ENCODE assay signal across 18 cellular contexts in the genomic region with DNA sequence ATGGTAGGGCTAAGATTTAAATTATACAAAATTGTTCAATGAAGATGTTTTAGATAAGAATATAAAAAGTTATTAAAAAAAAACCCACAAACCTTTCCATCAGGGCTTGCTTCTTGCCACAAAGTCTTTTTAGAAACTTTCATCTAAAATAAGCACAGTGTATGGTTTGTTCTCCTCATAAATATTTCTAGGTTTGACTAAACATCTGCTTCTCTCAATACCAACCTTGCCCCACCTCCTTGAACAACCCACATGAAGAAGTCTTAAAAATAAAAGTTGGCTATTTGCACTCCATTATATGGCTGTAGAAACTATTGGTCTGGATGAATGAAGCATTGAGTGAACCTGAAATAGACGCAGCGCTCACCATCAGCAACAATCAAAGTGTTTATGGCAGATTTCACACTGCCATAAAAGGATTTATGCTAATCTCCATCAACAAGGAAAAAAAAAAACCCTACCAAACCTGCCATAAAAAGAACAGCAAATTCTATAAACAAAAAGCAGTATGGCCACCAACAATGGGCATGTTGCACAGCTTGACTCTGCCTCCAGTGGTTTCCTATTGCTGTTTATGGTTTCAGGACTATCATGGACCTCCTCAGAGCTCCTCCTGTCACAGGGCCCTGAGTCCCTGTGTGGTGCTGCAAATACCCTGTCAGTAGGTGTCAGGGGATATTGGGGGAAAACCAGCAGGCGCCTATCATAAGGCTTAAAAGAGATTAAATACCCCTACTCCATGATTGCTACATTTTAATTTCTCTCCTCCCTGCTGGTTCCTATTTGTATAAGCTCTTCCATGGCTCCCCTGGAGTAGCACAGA.
"Had no signal": no experiment of that assay in that cellular context is flagged by ENCODE, and none has a peak within 500 bp of the region (broad histone marks: within the 10 kb centered on the region; RNA-seq: fewer than 3 reads in every experiment).

No MANE protein-coding gene starts in this region.

- H3K4me3 ChIP-seq: ascending aorta, coronary artery, lower lobe of right lung, spleen, tibial artery had no signal

- H3K27ac Mint-ChIP-seq: activated B cell treated with CpG ODN at 0.5 μM for 24 hours; activated CD8-positive, alpha-beta T cell treated with anti-CD3 and anti-CD28 coated beads for 36 hours; nephron progenitor cell had no signal

- ATAC-seq: activated CD8-positive, alpha-beta T cell treated with anti-CD3 and anti-CD28 coated beads for 36 hours; lower lobe of right lung had no signal

- H3K9me3 ChIP-seq: ascending aorta, lower lobe of right lung, spleen, tibial artery had no signal

- H3K27me3 Mint-ChIP-seq: activated B cell treated with CpG ODN at 0.5 μM for 24 hours; activated CD8-positive, alpha-beta T cell treated with anti-CD3 and anti-CD28 coated beads for 36 hours had no signal

- H3K36me3 ChIP-seq: ascending aorta, lower lobe of right lung, tibial artery had no signal

- H3K9me3 Mint-ChIP-seq: activated B cell treated with CpG ODN at 0.5 μM for 24 hours; activated CD8-positive, alpha-beta T cell treated with anti-CD3 and anti-CD28 coated beads for 36 hours; nephron progenitor cell had no signal

- H3K27ac ChIP-seq: ascending aorta, coronary artery, lower lobe of right lung, spleen, tibial artery had no signal

- H3K4me3 Mint-ChIP-seq: activated B cell treated with CpG ODN at 0.5 μM for 24 hours; activated CD8-positive, alpha-beta T cell treated with anti-CD3 and anti-CD28 coated beads for 36 hours; nephron progenitor cell had no signal

- H3K27me3 ChIP-seq: ascending aorta had no signal

- DNase-seq: activated B cell treated with CpG ODN at 0.5 μM for 24 hours; activated CD4-positive, alpha-beta T cell treated with anti-CD3 and anti-CD28 coated beads for 48 hours; activated CD8-positive, alpha-beta T cell treated with anti-CD3 and anti-CD28 coated beads for 36 hours; activated naive CD4-positive, alpha-beta T cell treated with anti-CD3 and anti-CD28 coated beads, Interleukin-2, amount 50 U/mL, for 16 hours; activated T-cell treated with anti-CD3 and anti-CD28 coated beads, Interleukin-2, amount 50 U/mL, for 1 hour; foreskin melanocyte; glutamatergic neuron; hippocampal formation; islet precursor cell; lower lobe of right lung; nephron progenitor cell; occipital lobe; posterior cingulate gyrus; spleen; stimulated activated naive CD4-positive, alpha-beta T cell treated with Interleukin-2 at 50 U/mL for 16 hours; tibial artery had no signal

- H3K4me1 ChIP-seq: ascending aorta, lower lobe of right lung, tibial artery had no signal
